7 cellular contexts compared by ENCODE assay signal in genomic region chr1:103650889-103651288, GRCh38. TPM values are rescaled to one million over a fixed set of nuclear protein-coding genes. Genes with fewer than 3 reads are reported as not detected.
"Had no signal": no experiment of that assay in that cellular context is flagged by ENCODE, and none has a peak within 500 bp of the region (broad histone marks: within the 10 kb centered on the region; RNA-seq: fewer than 3 reads in every experiment).

No MANE protein-coding gene starts in this region.

RNA-seq across cellular contexts. Expression of gene AMY1A, which starts 4.7 kb away (rescaled TPM):
- total RNA-seq: GM23248, GM23338, H1, H4, H7, H9, HFFc6 had no signal
- polyA plus RNA-seq: GM23248, GM23338, H1 had no signal

RNA-seq across cellular contexts. Expression of gene AMY2A, which starts 33.7 kb away (rescaled TPM):
- total RNA-seq: GM23248, GM23338, H1, H4, H7, H9, HFFc6 had no signal
- polyA plus RNA-seq: GM23248, GM23338, H1 had no signal

RNA-seq across cellular contexts. Expression of gene AMY1B, which starts 45.1 kb away (rescaled TPM):
- total RNA-seq: GM23248, GM23338, H1, H4, H7, H9, HFFc6 had no signal
- polyA plus RNA-seq: GM23248, GM23338, H1 had no signal
